Comparison of ENCODE assay signal across 7 cellular contexts in the genomic region with DNA sequence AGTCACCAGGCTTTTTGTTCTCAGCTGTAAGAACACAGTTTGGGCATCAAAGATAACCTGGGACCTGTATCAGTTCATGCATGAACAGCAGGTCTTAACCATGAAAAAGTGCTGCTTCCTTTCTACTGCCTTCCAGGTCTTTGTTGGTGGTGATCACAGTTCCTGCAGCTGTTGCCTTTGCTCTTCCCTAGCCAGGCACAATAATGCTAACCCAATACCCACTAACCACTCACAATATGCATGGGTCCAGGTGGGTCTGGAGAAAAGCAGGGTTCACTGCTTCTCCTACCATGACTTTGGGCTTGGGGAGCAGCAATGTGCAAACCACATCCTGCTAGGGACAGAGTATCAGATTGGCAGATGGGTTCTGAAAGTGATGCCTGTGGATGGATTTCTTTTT.
"Had no signal": no experiment of that assay in that cellular context is flagged by ENCODE, and none has a peak within 500 bp of the region (broad histone marks: within the 10 kb centered on the region; RNA-seq: fewer than 3 reads in every experiment).

No MANE protein-coding gene starts in this region.

- H3K4me3 ChIP-seq: K562 had no signal

- H3K4me2 ChIP-seq: KMS-11 had no signal

- H3K27ac ChIP-seq: HL-60, KMS-11 had no signal

- DNase-seq: IMR-90, KBM-7, KG1 had no signal

- ATAC-seq: HepG2, K562 had no signal

- H3K9ac ChIP-seq: KMS-11 had no signal
